In genomic region chr11:28049338-28050216, GRCh38 we compare ENCODE assay signal across 1 cellular context.
TF ChIP-seq lines count a peak whose summit lies in the region.

No MANE protein-coding gene starts in this region.

TF ChIP-seq in SK-N-SH, 30 proteins besides CTCF, POLR2A, EP300 and RAD21 (continued from another document):
- TF ChIP-seq TCF12 (IDR thresholded peaks at IDR 0.05): peak; percentile 83
- no peak for TF ChIP-seq YY1 (IDR thresholded peaks at IDR 0.05; ENCODE audit: low read depth)
- no peak for TF ChIP-seq RFX5 (IDR thresholded peaks at IDR 0.05; ENCODE audit: low read length)
- no peak for TF ChIP-seq ELF1 (IDR thresholded peaks at IDR 0.05)
- no peak for TF ChIP-seq GATA2 (CRISPR knock-in tag; IDR thresholded peaks at IDR 0.05)
- TF ChIP-seq NRF1 (IDR thresholded peaks at IDR 0.05; ENCODE audit: low read depth, low read length): no peak
- TF ChIP-seq NFIC (IDR thresholded peaks at IDR 0.05; ENCODE audit: borderline replicate concordance): peak; percentile 44; the same call in 1 of the 2 replicates
- no peak for TF ChIP-seq MXI1 (IDR thresholded peaks at IDR 0.05; ENCODE audit: low read depth, low read length)
- peak; percentile 45; the same call in 1 of the 2 replicates for TF ChIP-seq ZBTB33 (IDR thresholded peaks at IDR 0.05; ENCODE audit: borderline replicate concordance, low read depth)
- TF ChIP-seq SIN3A (IDR thresholded peaks at IDR 0.05; ENCODE audit: borderline replicate concordance, low read depth, low read length): no peak
- no peak for TF ChIP-seq GABPA (IDR thresholded peaks at IDR 0.05; ENCODE audit: low read depth)
- no peak for TF ChIP-seq RCOR1 (IDR thresholded peaks at IDR 0.05; ENCODE audit: low read length)
- TF ChIP-seq EZH2phosphoT487 (IDR thresholded peaks at IDR 0.05; ENCODE audit: borderline replicate concordance, low read depth): no peak
- no peak for TF ChIP-seq USF1 (IDR thresholded peaks at IDR 0.05; ENCODE audit: borderline replicate concordance, low read depth)
- TF ChIP-seq TEAD4 (IDR thresholded peaks at IDR 0.05; ENCODE audit: borderline replicate concordance, insufficient read depth): peak; percentile 75
- TF ChIP-seq FOXM1 (IDR thresholded peaks at IDR 0.05; ENCODE audit: low read depth): peak; percentile 39; the same call in 1 of the 2 replicates
- no peak for TF ChIP-seq CHD2 (IDR thresholded peaks at IDR 0.05; ENCODE audit: low read length, partially characterized antibody)
- peak; percentile 98 for TF ChIP-seq PBX3 (IDR thresholded peaks at IDR 0.05)
- TF ChIP-seq SMC3 (IDR thresholded peaks at IDR 0.05; ENCODE audit: low read depth, low read length): no peak
- TF ChIP-seq POLR2AphosphoS5 (IDR thresholded peaks at IDR 0.05; ENCODE audit: low read depth, low read length): peak; percentile 53; the same call in 1 of the 2 replicates
- no peak for TF ChIP-seq REST (IDR thresholded peaks at IDR 0.05; ENCODE audit: low read depth, low read length)
- peak; percentile 85 for TF ChIP-seq JUND (IDR thresholded peaks at IDR 0.05)
- TF ChIP-seq FOSL2 (IDR thresholded peaks at IDR 0.05; ENCODE audit: borderline replicate concordance, low read depth): peak; percentile 76
- TF ChIP-seq RXRA (IDR thresholded peaks at IDR 0.05; ENCODE audit: borderline replicate concordance, low read depth): no peak; the same call in 1 of the 2 replicates
- no peak for TF ChIP-seq IRF3 (IDR thresholded peaks at IDR 0.05; ENCODE audit: low read depth, low read length)
- TF ChIP-seq MAX (IDR thresholded peaks at IDR 0.05; ENCODE audit: low read depth): no peak
